1 cellular context compared by ENCODE assay signal in the genomic region with DNA sequence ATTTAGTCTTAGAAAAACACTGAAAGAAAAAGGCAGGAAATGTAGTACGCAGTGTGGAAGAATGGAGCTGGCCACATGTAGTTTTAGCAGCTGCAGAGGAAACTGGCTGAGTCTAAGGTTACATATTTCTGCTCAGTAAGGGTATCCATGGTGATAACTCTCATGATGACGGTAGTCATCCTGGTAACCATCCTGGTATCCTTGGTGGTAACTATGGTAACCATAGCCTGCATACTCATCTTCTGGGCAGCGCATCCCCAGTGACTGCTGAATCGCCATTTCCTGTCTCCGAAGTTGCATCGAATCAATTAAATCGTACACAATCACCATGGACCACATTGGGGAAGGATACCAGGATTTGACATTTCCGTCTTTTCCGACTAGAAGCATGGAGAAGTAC.
TF ChIP-seq lines count a peak whose summit lies in the region.

No MANE protein-coding gene starts in this region.

TF ChIP-seq in endothelial cell of umbilical vein, 7 proteins besides CTCF, POLR2A, EP300 and RAD21:
- TF ChIP-seq, protein P1, sequence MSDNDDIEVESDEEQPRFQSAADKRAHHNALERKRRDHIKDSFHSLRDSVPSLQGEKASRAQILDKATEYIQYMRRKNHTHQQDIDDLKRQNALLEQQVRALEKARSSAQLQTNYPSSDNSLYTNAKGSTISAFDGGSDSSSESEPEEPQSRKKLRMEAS (IDR thresholded peaks at IDR 0.05; ENCODE audit: insufficient read depth, insufficient read length): no peak
- TF ChIP-seq MYC (IDR thresholded peaks at IDR 0.05; ENCODE audit: low read depth, low read length) (no peak), GATA2 (IDR thresholded peaks at IDR 0.05; ENCODE audit: insufficient read depth, insufficient read length, low read depth, low read length) (peak; percentile 19), FOS (IDR thresholded peaks at IDR 0.05; ENCODE audit: borderline replicate concordance, insufficient read depth, low read length) (peak; percentile 68), POLR2AphosphoS5 (IDR thresholded peaks at IDR 0.05; ENCODE audit: insufficient read depth, low read depth, low read length) (peak; percentile 82), JUN (IDR thresholded peaks at IDR 0.05; ENCODE audit: borderline replicate concordance, insufficient read depth, insufficient read length, low read depth) (peak; percentile 89), EZH2 (IDR thresholded peaks at IDR 0.05; ENCODE audit: borderline replicate concordance, low read depth, low read length, severe bottlenecking) (no peak)
